8 cellular contexts compared by ENCODE assay signal in genomic region chr1:227379555-227379892, GRCh38.
"Had no signal": no experiment of that assay in that cellular context is flagged by ENCODE, and none has a peak within 500 bp of the region (broad histone marks: within the 10 kb centered on the region; RNA-seq: fewer than 3 reads in every experiment).

No MANE protein-coding gene starts in this region.

- H3K9ac ChIP-seq: KMS-11 had no signal

- H3K36me3 Mint-ChIP-seq: IgD-negative memory B cell had no signal

- H3K27ac Mint-ChIP-seq: IgD-negative memory B cell had no signal

- H3K4me1 Mint-ChIP-seq: IgD-negative memory B cell had no signal

- H3K27ac ChIP-seq: HL-60, KMS-11 had no signal

- H3K4me2 ChIP-seq: KMS-11 had no signal

- FAIRE-seq: HepG2, HTR-8/SVneo had no signal

- DNase-seq: IMR-90, KBM-7, KG1 had no signal

- ATAC-seq: HepG2 had no signal
